1 cellular context compared by ENCODE assay signal in genomic region chr10:22251751-22252285, GRCh38.
A peak's percentile ranks its signal among the peaks of the same experiment; 100 is the strongest.
TF ChIP-seq lines count a peak whose summit lies in the region.

No MANE protein-coding gene starts in this region.

TF ChIP-seq in liver, 16 proteins besides CTCF, POLR2A, EP300 and RAD21 (continued from another document):
- TF ChIP-seq TAF1 (conservative IDR thresholded peaks at IDR 0.05): peak; percentile 39
TF ChIP-seq in liver: peak in this region for 3.
